Comparison of ENCODE assay signal across 26 cellular contexts in genomic region chr1:245133995-245134715, GRCh38. TPM values are rescaled to one million over a fixed set of nuclear protein-coding genes. Genes with fewer than 3 reads are reported as not detected.
A peak's percentile ranks its signal among the peaks of the same experiment; 100 is the strongest.
DNase-seq lines count a peak whose midpoint lies in the region; ATAC-seq, FAIRE-seq and TF ChIP-seq lines count a peak whose summit lies in the region.
"Had no signal": no experiment of that assay in that cellular context is flagged by ENCODE, and none has a peak within 500 bp of the region (broad histone marks: within the 10 kb centered on the region; RNA-seq: fewer than 3 reads in every experiment).

No MANE protein-coding gene starts in this region.

- H3K4me3 Mint-ChIP-seq in WTC11 (no peak overlapping the region), GM23338 (no peak overlapping the region)
- H3K4me3 Mint-ChIP-seq: CD4-positive, alpha-beta T cell; H9 had no signal

- POLR2A ChIA-PET in WTC11 (lab: Charles Lee), result no interaction called here

- H3K27me3 ChIP-seq in right atrium auricular region (no peaks in the 10 kb centered on the region), heart left ventricle (peaks cover 0 to 21% (median 3%) of the 10 kb centered on the region in 9 donors), spleen (replicated peaks in 1 of 7) (peaks cover 0 to 46% (median 0%) of the 10 kb centered on the region in 7 donors), GM23338 (ENCODE audit: insufficient read depth) (no peaks in the 10 kb centered on the region)
- H3K27me3 ChIP-seq: BLaER1 treated with 17β-estradiol and CSF1 and Interleukin-3, amounts not matched to agents 10 nM and 100 nM; SJSA1 had no signal

- H3K79me2 ChIP-seq in GM23338 (replicated peaks; ENCODE audit: insufficient read depth), result no peaks in the 10 kb centered on the region

- no peaks in the 10 kb centered on the region for H3K36me3 Mint-ChIP-seq in WTC11
- H3K36me3 Mint-ChIP-seq in GM23338 (ENCODE audit: low read depth), result no peaks in the 10 kb centered on the region

- H3K4me1 ChIP-seq in right atrium auricular region (peaks cover 0 to 4% of the 10 kb centered on the region in 2 donors), heart left ventricle (peaks cover 0 to 10% (median 0%) of the 10 kb centered on the region in 12 donors), spleen (no peaks in the 10 kb centered on the region), GM23338 (ENCODE audit: insufficient read depth) (no peaks in the 10 kb centered on the region)
- H3K4me1 ChIP-seq: SJSA1 had no signal

- peaks cover 8% of the 10 kb centered on the region for H3K4me1 Mint-ChIP-seq in WTC11
- H3K4me1 Mint-ChIP-seq in GM23338, result peaks cover 8% of the 10 kb centered on the region; the same call in 2 of the 3 replicates

- intact Hi-C loops in Right ventricle myocardium inferior (cut with DNase I), result no loop called here
- intact Hi-C loops in heart left ventricle (cut with DNase I), result no loop called here
- intact Hi-C loops in spleen (cut with DNase I; ENCODE audit: low total_unique reads), result no loop called here

- H3K27me3 Mint-ChIP-seq in WTC11 (ENCODE audit: low read depth), result no peaks in the 10 kb centered on the region
- peaks cover 8% of the 10 kb centered on the region for H3K27me3 Mint-ChIP-seq in GM23338 (ENCODE audit: insufficient read depth, low read depth, poor library complexity)

- no peak overlapping the region for H3K27ac ChIP-seq in right atrium auricular region
- H3K27ac ChIP-seq in heart left ventricle, result peak overlapping the region in 1 of 12 donors; percentile 42
- no peak overlapping the region for H3K27ac ChIP-seq in spleen
- no peak overlapping the region for H3K27ac ChIP-seq in GM23338 (ENCODE audit: low read depth)
- H3K27ac ChIP-seq: BLaER1 treated with 17β-estradiol and CSF1 and Interleukin-3, amounts not matched to agents 10 nM and 100 nM; GM23248; SJSA1 had no signal

- no peak for FAIRE-seq in urothelium cell line (lab: Jason Lieb, UNC)
- FAIRE-seq: D721Med, GM18507, HTR-8/SVneo, RCC 7860 had no signal

- ATAC-seq in Right ventricle myocardium inferior (peak; percentile 90), heart left ventricle (peak; percentile 86 to 95 (median 90)), WTC11 (no peak), GM23338 (no peak)

- H3K4me3 ChIP-seq in right atrium auricular region (no peak overlapping the region), heart left ventricle (no peak overlapping the region), spleen (no peak overlapping the region), GM23338 (no peak overlapping the region)
- H3K4me3 ChIP-seq: BLaER1 treated with 17β-estradiol and CSF1 and Interleukin-3, amounts not matched to agents 10 nM and 100 nM; GM23248; SJSA1 had no signal

- peak; percentile 84 for DNase-seq in Right ventricle myocardium inferior (ENCODE audit: missing footprints)
- DNase-seq in right atrium auricular region (ENCODE audit: low spot score), result no peak
- peak; percentile 27 to 85 (median 77) for DNase-seq in heart left ventricle
- DNase-seq in spleen, result peak; percentile 69
- DNase-seq in urothelium cell line (ENCODE audit: low spot score), result no peak
- DNase-seq in WTC11 (ENCODE audit: low spot score), result no peak
- no peak for DNase-seq in GM23338 (ENCODE audit: low spot score)
- DNase-seq: CD4-positive, alpha-beta T cell; DMS53; GM23248; H9; KBM-7; MV-4-11; NCI-H1105; NCI-H1436 treated with DMSO at 0.1 percent for 48 hours; NCI-H187 treated with DMSO at 0.1 percent for 48 hours; NCI-H2107; NCI-H446; NCI-H524 treated with DMSO at 0.1 percent for 48 hours; NCI-H774 had no signal

- H3K9me3 ChIP-seq in right atrium auricular region (no peaks in the 10 kb centered on the region), heart left ventricle (no peaks in the 10 kb centered on the region), spleen (no peaks in the 10 kb centered on the region)
- H3K9me3 ChIP-seq: BLaER1 treated with 17β-estradiol and CSF1 and Interleukin-3, amounts not matched to agents 10 nM and 100 nM; SJSA1 had no signal

- no peak overlapping the region for H3K4me2 ChIP-seq in GM23338

- no peak for TF ChIP-seq CTCF in right atrium auricular region (IDR thresholded peaks at IDR 0.05)
- TF ChIP-seq CTCF in heart left ventricle (IDR thresholded peaks at IDR 0.05), result no peak
- no peak for TF ChIP-seq CTCF in spleen (IDR thresholded peaks at IDR 0.05 in 8 of 11, conservative IDR thresholded peaks at IDR 0.05 in 3 of 11)
- TF ChIP-seq CTCF in WTC11 (IDR thresholded peaks at IDR 0.05), result no peak
- no peak for TF ChIP-seq CTCF in GM23338 (conservative IDR thresholded peaks at IDR 0.05; ENCODE audit: low read depth in 2 of 2)

- no peak overlapping the region for H3K27ac Mint-ChIP-seq in WTC11
- no peak overlapping the region for H3K27ac Mint-ChIP-seq in GM23338
- H3K27ac Mint-ChIP-seq: CD4-positive, alpha-beta T cell; H9 had no signal

- no peaks in the 10 kb centered on the region for H4K20me1 ChIP-seq in GM23338 (replicated peaks; ENCODE audit: insufficient read depth)
- H4K20me1 ChIP-seq: BLaER1 treated with 17β-estradiol and CSF1 and Interleukin-3, amounts not matched to agents 10 nM and 100 nM had no signal

- H3K9me2 ChIP-seq in GM23338 (ENCODE audit: insufficient read depth), result no peaks in the 10 kb centered on the region; the same call in 1 of the 2 replicates

- CTCF ChIA-PET in WTC11 (lab: Charles Lee), result no interaction called here

- TF ChIP-seq POLR2A in heart left ventricle (IDR thresholded peaks at IDR 0.05) (no peak), spleen (IDR thresholded peaks at IDR 0.05) (no peak)

- no peak overlapping the region for H2AFZ ChIP-seq in GM23338
- H2AFZ ChIP-seq: GM23248 had no signal

- no peaks in the 10 kb centered on the region for H3K36me3 ChIP-seq in right atrium auricular region
- no peaks in the 10 kb centered on the region for H3K36me3 ChIP-seq in heart left ventricle
- H3K36me3 ChIP-seq in spleen, result no peaks in the 10 kb centered on the region
- H3K36me3 ChIP-seq in GM23338 (ENCODE audit: insufficient read depth), result no peaks in the 10 kb centered on the region
- H3K36me3 ChIP-seq: BLaER1 treated with 17β-estradiol and CSF1 and Interleukin-3, amounts not matched to agents 10 nM and 100 nM; SJSA1 had no signal

- H3K9me3 Mint-ChIP-seq in WTC11 (peaks cover 5% of the 10 kb centered on the region), GM23338 (no peaks in the 10 kb centered on the region)
- H3K9me3 Mint-ChIP-seq: CD4-positive, alpha-beta T cell; H9 had no signal

- no peaks in the 10 kb centered on the region for H3F3A ChIP-seq in GM23338 (replicated peaks; ENCODE audit: low read depth)

- 38 to 55% (median 46%) methylated on average over 17 of the region's 17 CpGs for WGBS in heart left ventricle, 4 donors
- WGBS in spleen, 5 donors, result 86 to 93% (median 90%) methylated on average over 17 of the region's 17 CpGs

TF ChIP-seq in WTC11, 78 proteins besides CTCF, POLR2A, EP300 and RAD21 (continues in another document):
- no peak for TF ChIP-seq NFYB (CRISPR knock-in tag; conservative IDR thresholded peaks at IDR 0.05; ENCODE audit: low read depth)
- TF ChIP-seq IRF2 (CRISPR knock-in tag; IDR thresholded peaks at IDR 0.05; ENCODE audit: borderline replicate concordance, low read depth), result no peak
- TF ChIP-seq SMAD3 (CRISPR knock-in tag; IDR thresholded peaks at IDR 0.05; ENCODE audit: borderline replicate concordance), result no peak
- TF ChIP-seq ATF6 (CRISPR knock-in tag; IDR thresholded peaks at IDR 0.05), result no peak

TF ChIP-seq in GM23338, 12 proteins besides CTCF, POLR2A, EP300 and RAD21 (continues in another document):
- TF ChIP-seq REST (IDR thresholded peaks at IDR 0.05; ENCODE audit: unreplicated experiment) (no peak), ETS1 (IDR thresholded peaks at IDR 0.05) (no peak), CREB1 (CRISPR knock-in tag; IDR thresholded peaks at IDR 0.05; ENCODE audit: low read depth) (no peak), EZH2phosphoT487 (IDR thresholded peaks at IDR 0.05; ENCODE audit: unreplicated experiment) (no peak), ZNF114 (CRISPR knock-in tag; IDR thresholded peaks at IDR 0.05) (no peak)

RNA-seq across cellular contexts. Expression of gene KIF26B, which starts 20.6 kb away (rescaled TPM):
- total RNA-seq in Right ventricle myocardium inferior, result 3.8 TPM
- 1 to 10 TPM in 1 of 2 donors, under 1 TPM in 1; 0.83 to 1.3 TPM for total RNA-seq in right atrium auricular region
- 1 to 10 TPM; 1.2 to 7.0 (median 2.3) TPM for total RNA-seq in heart left ventricle
- polyA plus RNA-seq in heart left ventricle, result 1 to 10 TPM; 1.3 to 3.9 TPM
- total RNA-seq in spleen, result 1 to 10 TPM in 4 of 7 donors, under 1 TPM in 2, not detected in 1; 0.41 to 4.5 (median 1.1) TPM
- polyA plus RNA-seq in spleen, result under 1 TPM; 0.07 to 0.16 (median 0.08) TPM
- total RNA-seq in WTC11 (2021), result 0.41 to 1.2 TPM (median 0.55 TPM) in 3 replicates
- total RNA-seq in GM23338 (2014; rRNA removed; shearing (Covaris generic)), result 0.19 and 0.76 TPM in 2 replicates
- polyA plus RNA-seq in GM23338 (2016; fragmentation: Nextera tagmentation; extraction: Ambion mirVana), result 0.03 and 0.28 TPM in 2 replicates

Comparison
In these comparisons a context has a peak if more than half of its experiments do, and no peak if none do; other contexts are left out.
1. DNase-seq: peak in Right ventricle myocardium inferior (single experiment), heart left ventricle (5 of 5) and spleen (single experiment); none in right atrium auricular region (single experiment), urothelium cell line (single experiment), WTC11 (single experiment) and GM23338 (single experiment).
2. ATAC-seq: peak in Right ventricle myocardium inferior (single experiment) and heart left ventricle (4 of 4); none in WTC11 (single experiment) and GM23338 (single experiment).